ENCODE assay signal across 17 cellular contexts in genomic region chr3:194989251-194989650, GRCh38.
"Had no signal": no experiment of that assay in that cellular context is flagged by ENCODE, and none has a peak within 500 bp of the region (broad histone marks: within the 10 kb centered on the region; RNA-seq: fewer than 3 reads in every experiment).

No MANE protein-coding gene starts in this region.

- H3K9me3 Mint-ChIP-seq: activated naive CD4-positive, alpha-beta T cell treated with anti-CD3 and anti-CD28 coated beads, Interleukin-2, amount 50 U/mL, for 72 hours; activated T-cell treated with anti-CD3 and anti-CD28 coated beads, Interleukin-2, amount 50 U/mL, for 72 hours; natural killer cell treated with Interleukin-12 subunit alpha and Interleukin-12 subunit beta and Interleukin-15 and Interleukin-18, amount 100 ng/mL, for 72 hours; T-cell had no signal

- H3K27ac ChIP-seq: psoas muscle, right lobe of liver, stomach, thoracic aorta had no signal

- H3K27me3 ChIP-seq: right lobe of liver, stomach had no signal

- H3K36me3 ChIP-seq: right lobe of liver, stomach, thoracic aorta had no signal

- H3K9me3 ChIP-seq: psoas muscle, right lobe of liver, stomach, thoracic aorta had no signal

- ATAC-seq: activated CD4-positive, CD25-positive, alpha-beta regulatory T cell treated with anti-CD3 and anti-CD28 coated beads, Interleukin-2, amount 50 U/mL, for 24 hours; activated naive CD4-positive, alpha-beta T cell treated with anti-CD3 and anti-CD28 coated beads, Interleukin-2, amount 50 U/mL, for 72 hours; activated T-cell treated with anti-CD3 and anti-CD28 coated beads, Interleukin-2, amount 50 U/mL, for 72 hours; esophagus mucosa; psoas muscle; right lobe of liver; T-cell had no signal

- H3K36me3 Mint-ChIP-seq: activated naive CD4-positive, alpha-beta T cell treated with anti-CD3 and anti-CD28 coated beads, Interleukin-2, amount 50 U/mL, for 72 hours; natural killer cell treated with Interleukin-12 subunit alpha and Interleukin-12 subunit beta and Interleukin-15 and Interleukin-18, amount 100 ng/mL, for 72 hours; T-cell had no signal

- DNase-seq: activated CD4-positive, alpha-beta T cell treated with anti-CD3 and anti-CD28 coated beads, Interleukin-2, amount 50 U/mL, for 1 hour; activated gamma-delta T cell; activated T-cell treated with anti-CD3 and anti-CD28 coated beads, Interleukin-2, amount 50 U/mL, for 72 hours; glutamatergic neuron; hypothalamus; mesenchymal stem cell; nucleus accumbens; psoas muscle; right lobe of liver; stomach; T-cell; T-helper 9 cell had no signal

- H3K4me1 Mint-ChIP-seq: T-cell had no signal

- H3K27ac Mint-ChIP-seq: activated naive CD4-positive, alpha-beta T cell treated with anti-CD3 and anti-CD28 coated beads, Interleukin-2, amount 50 U/mL, for 72 hours; activated T-cell treated with anti-CD3 and anti-CD28 coated beads, Interleukin-2, amount 50 U/mL, for 72 hours; natural killer cell treated with Interleukin-12 subunit alpha and Interleukin-12 subunit beta and Interleukin-15 and Interleukin-18, amount 100 ng/mL, for 72 hours; T-cell had no signal

- H3K4me3 ChIP-seq: psoas muscle, right lobe of liver, stomach, thoracic aorta had no signal

- H3K4me3 Mint-ChIP-seq: activated T-cell treated with anti-CD3 and anti-CD28 coated beads, Interleukin-2, amount 50 U/mL, for 72 hours; natural killer cell treated with Interleukin-12 subunit alpha and Interleukin-12 subunit beta and Interleukin-15 and Interleukin-18, amount 100 ng/mL, for 72 hours; T-cell had no signal
